Comparison of ENCODE assay signal across 8 cellular contexts in genomic region chr6:36423101-36423824, GRCh38. TPM values are rescaled to one million over a fixed set of nuclear protein-coding genes. Genes with fewer than 3 reads are reported as not detected.
DNase-seq lines count a peak whose midpoint lies in the region; ATAC-seq and TF ChIP-seq lines count a peak whose summit lies in the region.

No MANE protein-coding gene starts in this region.

- H3K4me3 ChIP-seq in epithelial cell of proximal tubule (ENCODE audit: low read depth, low read length) (peak overlapping the region; percentile 73), mucosa of rectum (ENCODE audit: low read length in 2 of 2) (peak overlapping the region; percentile 83 to 92)

- H3K27me3 ChIP-seq in mucosa of rectum (ENCODE audit: control insufficient read depth in 2 of 2, insufficient read depth in 2 of 2, low read length in 2 of 2): no peaks in the 10 kb centered on the region

- H3K4me1 ChIP-seq in mucosa of rectum (ENCODE audit: control insufficient read depth in 2 of 2, insufficient read depth in 2 of 2, low read length in 2 of 2): peaks cover 2 to 6% of the 10 kb centered on the region in 2 donors

- peak; percentile 90 for ATAC-seq in GM21576 (IDR thresholded peaks at IDR 0.05; ENCODE audit: unreplicated experiment)

- no peak for TF ChIP-seq EP300 in Ishikawa (IDR thresholded peaks at IDR 0.05; ENCODE audit: borderline replicate concordance)

- H3K27ac ChIP-seq in mucosa of rectum (ENCODE audit: low read depth in 2 of 2, low read length in 2 of 2): peak overlapping the region; percentile 87 to 91

- no peaks in the 10 kb centered on the region for H3K36me3 ChIP-seq in mucosa of rectum (ENCODE audit: control insufficient read depth in 2 of 2, insufficient read depth in 2 of 2, low read length in 2 of 2)

- peak overlapping the region; percentile 84 to 85 for H3K9ac ChIP-seq in mucosa of rectum (ENCODE audit: low read depth in 1 of 2, low read length in 2 of 2)

- DNase-seq in DMS53 treated with DMSO at 0.1 percent for 48 hours (lab: John Stamatoyannopoulos, UW; ENCODE audit: unreplicated experiment): peak; percentile 95
- DNase-seq in OCI-M1 (lab: John Stamatoyannopoulos, UW): peak; percentile 99
- DNase-seq in activated T-cell treated with anti-CD3 and anti-CD28 coated beads for 48 hours (ENCODE audit: low read depth): peak; percentile 98
- DNase-seq in epithelial cell of proximal tubule (ENCODE audit: low read depth): peak; percentile 55
- peak; percentile 95 to 97 for DNase-seq in stimulated activated CD8-positive, alpha-beta memory T cell treated with anti-CD3 and anti-CD28 coated beads, Interleukin-4, amount 100 ng/mL, for 4 hours (ENCODE audit: low read depth in 2 of 2, low spot score in 1 of 2)

- peak; percentile 58 for TF ChIP-seq RAD21 in Ishikawa (IDR thresholded peaks at IDR 0.05; ENCODE audit: low read depth)

- H3K9me3 ChIP-seq in mucosa of rectum (ENCODE audit: control insufficient read depth in 2 of 2, low read length in 2 of 2): no peaks in the 10 kb centered on the region

- TF ChIP-seq CTCF in epithelial cell of proximal tubule (conservative IDR thresholded peaks at IDR 0.05; ENCODE audit: low read depth, low read length): peak; percentile 68

TF ChIP-seq in Ishikawa, 13 proteins besides CTCF, POLR2A, EP300 and RAD21:
- TF ChIP-seq TAF1 (IDR thresholded peaks at IDR 0.05; ENCODE audit: low read depth) (peak; percentile 79), TCF12 (IDR thresholded peaks at IDR 0.05; ENCODE audit: low read depth) (no peak), MAX (IDR thresholded peaks at IDR 0.05) (peak; percentile 88), USF1 (IDR thresholded peaks at IDR 0.05) (peak; percentile 99)

RNA-seq across cellular contexts. Expression of gene PXT1, which starts 19.4 kb away (rescaled TPM):
- not detected in 2 replicates for total RNA-seq in epithelial cell of proximal tubule

RNA-seq across cellular contexts. Expression of gene KCTD20, which starts 19.5 kb away (rescaled TPM):
- total RNA-seq in epithelial cell of proximal tubule: 48.8 and 54.0 TPM in 2 replicates

RNA-seq across cellular contexts. Expression of gene ETV7, which starts 35.8 kb away (rescaled TPM):
- 0.87 and 3.2 TPM in 2 replicates for total RNA-seq in epithelial cell of proximal tubule

Comparison
In these comparisons a context has a peak if more than half of its experiments do, and no peak if none do; other contexts are left out.
1. Peak in every context shown above with its lines: DNase-seq, ATAC-seq, H3K4me3 ChIP-seq and H3K27ac ChIP-seq.